ENCODE assay signal across 8 cellular contexts in genomic region chr9:31470051-31470450, GRCh38.
"Had no signal": no experiment of that assay in that cellular context is flagged by ENCODE, and none has a peak within 500 bp of the region (broad histone marks: within the 10 kb centered on the region; RNA-seq: fewer than 3 reads in every experiment).

No MANE protein-coding gene starts in this region.

- H3K9me3 ChIP-seq: HAP-1 had no signal

- H3K36me3 ChIP-seq: HAP-1 had no signal

- H3K4me3 ChIP-seq: HAP-1, K562 had no signal

- ATAC-seq: HCT116, K562 had no signal

- H3K4me1 ChIP-seq: HAP-1 had no signal

- DNase-seq: GOT3, H7, HFFc6, IMR-90, KG1 had no signal
